In genomic region chr11:56849250-56849649, GRCh38 we compare ENCODE assay signal across 20 cellular contexts.
DNase-seq lines count a peak whose midpoint lies in the region; ATAC-seq, FAIRE-seq and TF ChIP-seq lines count a peak whose summit lies in the region.
"Had no signal": no experiment of that assay in that cellular context is flagged by ENCODE, and none has a peak within 500 bp of the region (broad histone marks: within the 10 kb centered on the region; RNA-seq: fewer than 3 reads in every experiment).

No MANE protein-coding gene starts in this region.

- peak; percentile 88 for FAIRE-seq in A549 (lab: Jason Lieb, UNC)
- FAIRE-seq: GM12878, GM19239 had no signal

- TF ChIP-seq CTCF in A549 (IDR thresholded peaks at IDR 0.05) (no peak), RWPE2 (IDR thresholded peaks at IDR 0.05; ENCODE audit: poor library complexity, severe bottlenecking) (no peak), epithelial cell of esophagus (IDR thresholded peaks at IDR 0.05; ENCODE audit: insufficient read depth, low read depth, low read length, missing control alignments) (no peak)

- TF ChIP-seq POLR2A in A549 (IDR thresholded peaks at IDR 0.05; ENCODE audit: low read length): no peak

- TF ChIP-seq EP300 in A549 (IDR thresholded peaks at IDR 0.05): no peak

- peak overlapping the region; percentile 75 for H3K4me2 ChIP-seq in A549
- H3K4me2 ChIP-seq: BLaER1 treated with 17β-estradiol and CSF1 and Interleukin-3, amounts not matched to agents 10 nM and 100 nM had no signal

- peaks cover 43% of the 10 kb centered on the region for H3K9me3 ChIP-seq in A549
- H3K9me3 ChIP-seq in RWPE2 (ENCODE audit: severe bottlenecking): no peaks in the 10 kb centered on the region
- H3K9me3 ChIP-seq: HAP-1 had no signal

- H3K36me3 Mint-ChIP-seq in activated CD4-positive, alpha-beta memory T cell treated with anti-CD3 and anti-CD28 coated beads for 36 hours: no peaks in the 10 kb centered on the region
- H3K36me3 Mint-ChIP-seq: CD8-positive, alpha-beta T cell had no signal

- peak in 1 of 2 experiments; percentile 1; a peak in 1 of 5 replicates for TF ChIP-seq RAD21 in A549 (conservative IDR thresholded peaks at IDR 0.05 in 1 of 2, IDR thresholded peaks at IDR 0.05 in 1 of 2)

- H3K4me3 Mint-ChIP-seq in activated CD4-positive, alpha-beta memory T cell treated with anti-CD3 and anti-CD28 coated beads for 36 hours: no peak overlapping the region
- H3K4me3 Mint-ChIP-seq: B cell; CD8-positive, alpha-beta T cell had no signal

- H3K4me1 ChIP-seq in A549 (peaks cover 38% of the 10 kb centered on the region), RWPE2 (ENCODE audit: insufficient read depth, poor library complexity, severe bottlenecking) (peaks cover 18% of the 10 kb centered on the region)
- H3K4me1 ChIP-seq: BLaER1 treated with 17β-estradiol and CSF1 and Interleukin-3, amounts not matched to agents 10 nM and 100 nM; HAP-1 had no signal

- no peaks in the 10 kb centered on the region for H3K4me1 Mint-ChIP-seq in activated CD4-positive, alpha-beta memory T cell treated with anti-CD3 and anti-CD28 coated beads for 36 hours (ENCODE audit: low read depth)
- H3K4me1 Mint-ChIP-seq: B cell had no signal

- peak in 1 of 2 experiments; percentile 44; a peak in 3 of 6 replicates for ATAC-seq in A549
- ATAC-seq in RWPE2 (ENCODE audit: low read depth): peak; percentile 60
- ATAC-seq in Right ventricle myocardium superior (ENCODE audit: poor library complexity): no peak
- ATAC-seq in GM19023 (IDR thresholded peaks at IDR 0.05; ENCODE audit: unreplicated experiment): no peak
- ATAC-seq: CD8-positive, alpha-beta T cell; GM12878 had no signal

- H3K27me3 ChIP-seq in RWPE2 (ENCODE audit: insufficient read depth, poor library complexity, severe bottlenecking): no peaks in the 10 kb centered on the region
- H3K27me3 ChIP-seq: BLaER1 treated with 17β-estradiol and CSF1 and Interleukin-3, amounts not matched to agents 10 nM and 100 nM had no signal

- H3K4me3 ChIP-seq in A549 (peak overlapping the region; percentile 14; the same call in 1 of the 3 replicates), RWPE2 (ENCODE audit: severe bottlenecking) (no peak overlapping the region), epithelial cell of esophagus (ENCODE audit: low read length) (no peak overlapping the region)
- H3K4me3 ChIP-seq: BLaER1 treated with 17β-estradiol and CSF1 and Interleukin-3, amounts not matched to agents 10 nM and 100 nM; GM12878; GM23248; HAP-1 had no signal

- CTCF ChIA-PET in A549 (lab: Yijun Ruan, JAX): interaction anchor here (1.0 to 14.4 kb wide), 5 partner anchors 9 to 428 kb away, joined by 3 to 596 read pairs (median 6); no protein-coding TSS in a partner anchor
- CTCF ChIA-PET in activated CD4-positive, alpha-beta memory T cell treated with anti-CD3 and anti-CD28 coated beads for 36 hours (lab: Charles Lee): no interaction called here

- H3K27me3 Mint-ChIP-seq in activated CD4-positive, alpha-beta memory T cell treated with anti-CD3 and anti-CD28 coated beads for 36 hours: no peaks in the 10 kb centered on the region
- H3K27me3 Mint-ChIP-seq: B cell had no signal

- DNase-seq in A549 (ENCODE audit: low read depth in 1 of 2, low spot score in 1 of 2) (peak; percentile 11 to 61), RWPE2 (ENCODE audit: low spot score) (no peak), epithelial cell of esophagus (ENCODE audit: low read depth) (peak; percentile 87), kidney glomerular epithelial cell (lab: John Stamatoyannopoulos, UW) (peak; percentile 23), putamen (ENCODE audit: low spot score) (no peak), Right ventricle myocardium superior (no peak)
- DNase-seq in activated CD4-positive, alpha-beta memory T cell treated with anti-CD3 and anti-CD28 coated beads for 36 hours: no peak
- DNase-seq: 8988T; CD8-positive, alpha-beta T cell; DMS 273 treated with DMSO at 0.1 percent for 48 hours; DMS53; DND-41; EL; GM23248 had no signal

- POLR2A ChIA-PET in A549 (lab: Yijun Ruan, JAX): interaction anchor here (1.4 to 2.6 kb wide), 3 partner anchors 57 to 224 kb away, joined by 5 to 17 read pairs (median 11); no protein-coding TSS in a partner anchor
- POLR2A ChIA-PET in activated CD4-positive, alpha-beta memory T cell treated with anti-CD3 and anti-CD28 coated beads for 36 hours (lab: Charles Lee): no interaction called here

- intact Hi-C loops in activated CD4-positive, alpha-beta memory T cell treated with anti-CD3 and anti-CD28 coated beads for 36 hours (cut with micrococcal nuclease): loop anchor here (10.0 kb wide), 1 partner anchor 496 kb away; no protein-coding TSS in a partner anchor
- intact Hi-C loops in Right ventricle myocardium superior (cut with DNase I): loop anchor here (10.0 kb wide), 1 partner anchor 266 kb away; no protein-coding TSS in a partner anchor

- no peaks in the 10 kb centered on the region for H3K36me3 ChIP-seq in RWPE2 (ENCODE audit: low read depth)
- H3K36me3 ChIP-seq: BLaER1 treated with 17β-estradiol and CSF1 and Interleukin-3, amounts not matched to agents 10 nM and 100 nM; HAP-1 had no signal

- no peak overlapping the region for H3K27ac Mint-ChIP-seq in activated CD4-positive, alpha-beta memory T cell treated with anti-CD3 and anti-CD28 coated beads for 36 hours
- H3K27ac Mint-ChIP-seq: B cell; CD8-positive, alpha-beta T cell had no signal

- no peaks in the 10 kb centered on the region for H3K9me3 Mint-ChIP-seq in activated CD4-positive, alpha-beta memory T cell treated with anti-CD3 and anti-CD28 coated beads for 36 hours
- H3K9me3 Mint-ChIP-seq: CD8-positive, alpha-beta T cell had no signal

- H3K27ac ChIP-seq in A549 (peak overlapping the region; percentile 88 to 94), RWPE2 (ENCODE audit: poor library complexity, severe bottlenecking) (peak overlapping the region; percentile 33)
- H3K27ac ChIP-seq: BLaER1 treated with 17β-estradiol and CSF1 and Interleukin-3, amounts not matched to agents 10 nM and 100 nM; GM23248 had no signal

TF ChIP-seq in A549, 52 proteins besides CTCF, POLR2A, EP300 and RAD21:
- TF ChIP-seq, protein P1, sequence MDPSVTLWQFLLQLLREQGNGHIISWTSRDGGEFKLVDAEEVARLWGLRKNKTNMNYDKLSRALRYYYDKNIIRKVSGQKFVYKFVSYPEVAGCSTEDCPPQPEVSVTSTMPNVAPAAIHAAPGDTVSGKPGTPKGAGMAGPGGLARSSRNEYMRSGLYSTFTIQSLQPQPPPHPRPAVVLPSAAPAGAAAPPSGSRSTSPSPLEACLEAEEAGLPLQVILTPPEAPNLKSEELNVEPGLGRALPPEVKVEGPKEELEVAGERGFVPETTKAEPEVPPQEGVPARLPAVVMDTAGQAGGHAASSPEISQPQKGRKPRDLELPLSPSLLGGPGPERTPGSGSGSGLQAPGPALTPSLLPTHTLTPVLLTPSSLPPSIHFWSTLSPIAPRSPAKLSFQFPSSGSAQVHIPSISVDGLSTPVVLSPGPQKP (IDR thresholded peaks at IDR 0.05; ENCODE audit: low read depth, low read length): no peak
- TF ChIP-seq SMC3 (IDR thresholded peaks at IDR 0.05) (no peak), MAFK (IDR thresholded peaks at IDR 0.05; ENCODE audit: partially characterized antibody) (peak; percentile 10), JUNB (IDR thresholded peaks at IDR 0.05) (0 out of 2 replicates have a peak, but pooled peaks have one; percentile 20), BHLHE40 (IDR thresholded peaks at IDR 0.05; ENCODE audit: low read depth, low read length) (no peak), ZNF302 (CRISPR knock-in tag; IDR thresholded peaks at IDR 0.05) (no peak), FOSL2 (IDR thresholded peaks at IDR 0.05) (no peak), FOSL2 (CRISPR knock-in tag; IDR thresholded peaks at IDR 0.05) (peak; percentile 83), SREBF2 (IDR thresholded peaks at IDR 0.05) (no peak), JUN (IDR thresholded peaks at IDR 0.05) (no peak)
TF ChIP-seq in A549: peak in this region for 3.

Comparison
In these comparisons a context has a peak if more than half of its experiments do, and no peak if none do; other contexts are left out.
1. DNase-seq: peak in A549 (2 of 2), epithelial cell of esophagus (single experiment) and kidney glomerular epithelial cell (single experiment); none in RWPE2 (single experiment), activated CD4-positive, alpha-beta memory T cell treated with anti-CD3 and anti-CD28 coated beads for 36 hours (single experiment), putamen (single experiment) and Right ventricle myocardium superior (single experiment).